Comparison of ENCODE assay signal across 23 cellular contexts in genomic region chr6:133834472-133835170, GRCh38. TPM values are rescaled to one million over a fixed set of nuclear protein-coding genes. Genes with fewer than 3 reads are reported as not detected.
DNase-seq lines count a peak whose midpoint lies in the region; ATAC-seq, FAIRE-seq and TF ChIP-seq lines count a peak whose summit lies in the region.
"Had no signal": no experiment of that assay in that cellular context is flagged by ENCODE, and none has a peak within 500 bp of the region (broad histone marks: within the 10 kb centered on the region; RNA-seq: fewer than 3 reads in every experiment).

No MANE protein-coding gene starts in this region.

- peak overlapping the region; percentile 68 for H2BK5ac ChIP-seq in IMR-90 (ENCODE audit: low read depth, low read length, poor library complexity, severe bottlenecking)

- peak overlapping the region; percentile 76 to 87 (median 82) for H3K27ac Mint-ChIP-seq in nephron
- H3K27ac Mint-ChIP-seq in activated T-cell treated with anti-CD3 and anti-CD28 coated beads, Interleukin-2, amount 50 U/mL, for 72 hours: no peak overlapping the region
- H3K27ac Mint-ChIP-seq: H9 had no signal

- H3K36me3 Mint-ChIP-seq in nephron (ENCODE audit: low read depth): no peaks in the 10 kb centered on the region
- H3K36me3 Mint-ChIP-seq in activated T-cell treated with anti-CD3 and anti-CD28 coated beads, Interleukin-2, amount 50 U/mL, for 72 hours (ENCODE audit: insufficient read depth in 2 of 2): no peaks in the 10 kb centered on the region
- H3K36me3 Mint-ChIP-seq: CD4-positive, CD25-positive, alpha-beta regulatory T cell had no signal

- POLR2A ChIA-PET in A549 (lab: Yijun Ruan, JAX) (interaction anchor here (1.4 kb wide), 1 partner anchor 265 kb away, joined by 5 read pairs; no protein-coding TSS in a partner anchor), IMR-90 (lab: Charles Lee; ENCODE audit: unreplicated experiment) (no interaction called here)

- H3K18ac ChIP-seq in IMR-90 (ENCODE audit: low read depth, low read length): peak overlapping the region; percentile 47

- H3K9me3 Mint-ChIP-seq in nephron: no peaks in the 10 kb centered on the region
- H3K9me3 Mint-ChIP-seq in activated T-cell treated with anti-CD3 and anti-CD28 coated beads, Interleukin-2, amount 50 U/mL, for 72 hours: no peaks in the 10 kb centered on the region
- H3K9me3 Mint-ChIP-seq: H9 had no signal

- BruUV-seq in IMR-90 (replicated peaks; lab: Mats Ljungman, UMichigan): no TSS peak

- no peaks in the 10 kb centered on the region for H3K9me3 ChIP-seq in A549
- H3K9me3 ChIP-seq in IMR-90 (ENCODE audit: control insufficient read depth, insufficient read depth, low read length): no peaks in the 10 kb centered on the region
- H3K9me3 ChIP-seq in upper lobe of left lung: no peaks in the 10 kb centered on the region
- H3K9me3 ChIP-seq: BLaER1 had no signal

- TF ChIP-seq POLR2A in A549 (IDR thresholded peaks at IDR 0.05; ENCODE audit: low read length): no peak
- no peak for TF ChIP-seq POLR2A in IMR-90 (IDR thresholded peaks at IDR 0.05; ENCODE audit: low read depth, low read length)
- no peak for TF ChIP-seq POLR2A in upper lobe of left lung (IDR thresholded peaks at IDR 0.05)

- H3K14ac ChIP-seq in IMR-90 (replicated peaks; ENCODE audit: low read depth, low read length): peak overlapping the region; percentile 74; the same call in 1 of the 2 replicates

- in situ Hi-C loops in IMR-90 (cut with MboI; ENCODE audit: low sequenced_read_pairs): no loop called here

- H3K36me3 ChIP-seq in IMR-90 (ENCODE audit: control insufficient read depth, insufficient read depth, low read length) (no peaks in the 10 kb centered on the region), upper lobe of left lung (no peaks in the 10 kb centered on the region)
- H3K36me3 ChIP-seq: BLaER1 had no signal

- no peak overlapping the region for H3K56ac ChIP-seq in IMR-90 (ENCODE audit: extremely low read depth, insufficient read depth, low read length)

- H3K4me1 ChIP-seq in A549 (peaks cover 25% of the 10 kb centered on the region; the same call in 2 of the 3 replicates), IMR-90 (ENCODE audit: control insufficient read depth, insufficient read depth, low read length) (peaks cover 13% of the 10 kb centered on the region), upper lobe of left lung (peaks cover 0 to 5% (median 0%) of the 10 kb centered on the region in 4 donors)
- H3K4me1 ChIP-seq: BLaER1 had no signal

- CTCF ChIA-PET in A549 (lab: Yijun Ruan, JAX): interaction anchor here (0.6 to 3.2 kb wide), 6 partner anchors 11 to 734 kb away, joined by 3 to 18 read pairs (median 4); no protein-coding TSS in a partner anchor
- CTCF ChIA-PET in IMR-90 (lab: Yijun Ruan, JAX): interaction anchor here (0.6 to 1.0 kb wide), 3 partner anchors 163 to 265 kb away, joined by 3 to 7 read pairs (median 5); no protein-coding TSS in a partner anchor

- H3K27ac ChIP-seq in A549 (peak overlapping the region; percentile 81 to 94), IMR-90 (ENCODE audit: insufficient read depth, low read length) (peak overlapping the region; percentile 2; the same call in 1 of the 2 replicates), upper lobe of left lung (peak overlapping the region in 1 of 4 donors; percentile 32)
- H3K27ac ChIP-seq: 22Rv1, BLaER1 had no signal

- peak overlapping the region in 2 of 3 experiments; percentile 10 to 24 for H3K4me3 Mint-ChIP-seq in nephron
- H3K4me3 Mint-ChIP-seq in activated T-cell treated with anti-CD3 and anti-CD28 coated beads, Interleukin-2, amount 50 U/mL, for 72 hours: no peak overlapping the region
- H3K4me3 Mint-ChIP-seq: CD4-positive, CD25-positive, alpha-beta regulatory T cell; H9 had no signal

- no peaks in the 10 kb centered on the region for H4K20me1 ChIP-seq in IMR-90 (ENCODE audit: insufficient read depth, low read length)
- H4K20me1 ChIP-seq: BLaER1 had no signal

- peaks cover 4% of the 10 kb centered on the region; the same call in 1 of the 2 replicates for H3K9me1 ChIP-seq in IMR-90 (ENCODE audit: insufficient read depth, low read length)

- H2BK120ac ChIP-seq in IMR-90 (ENCODE audit: low read depth, low read length): peak overlapping the region; percentile 74; the same call in 1 of the 2 replicates

- peak overlapping the region; percentile 81; the same call in 1 of the 2 replicates for H4K5ac ChIP-seq in IMR-90 (ENCODE audit: low read depth, low read length)

- peak overlapping the region; percentile 33; the same call in 1 of the 2 replicates for H2AK5ac ChIP-seq in IMR-90 (ENCODE audit: low read depth, low read length)

- no peaks in the 10 kb centered on the region for H3K27me3 ChIP-seq in IMR-90 (ENCODE audit: control insufficient read depth, insufficient read depth, low read length)
- peaks cover 0 to 5% (median 0%) of the 10 kb centered on the region in 4 donors for H3K27me3 ChIP-seq in upper lobe of left lung
- H3K27me3 ChIP-seq: BLaER1 had no signal

- H3K79me1 ChIP-seq in IMR-90 (ENCODE audit: low read depth in 1 of 2, low read length in 2 of 2): no peaks in the 10 kb centered on the region

- no peak for FAIRE-seq in A549 (lab: Jason Lieb, UNC)

- peak overlapping the region; percentile 79; the same call in 2 of the 3 replicates for H2BK15ac ChIP-seq in IMR-90 (ENCODE audit: low read depth, low read length)

- H3K27me3 Mint-ChIP-seq in nephron (ENCODE audit: low read depth): no peaks in the 10 kb centered on the region
- peaks cover 34% of the 10 kb centered on the region for H3K27me3 Mint-ChIP-seq in activated T-cell treated with anti-CD3 and anti-CD28 coated beads, Interleukin-2, amount 50 U/mL, for 72 hours (ENCODE audit: low read depth)
- H3K27me3 Mint-ChIP-seq: CD4-positive, CD25-positive, alpha-beta regulatory T cell had no signal

- no peak overlapping the region for H3K4me3 ChIP-seq in A549
- H3K4me3 ChIP-seq in IMR-90 (ENCODE audit: insufficient read depth, low read depth, low read length): no peak overlapping the region
- no peak overlapping the region for H3K4me3 ChIP-seq in upper lobe of left lung
- H3K4me3 ChIP-seq: BLaER1 had no signal

- TF ChIP-seq RAD21 in A549 (conservative IDR thresholded peaks at IDR 0.05 in 1 of 2, IDR thresholded peaks at IDR 0.05 in 1 of 2) (no peak), IMR-90 (IDR thresholded peaks at IDR 0.05; ENCODE audit: low read length) (no peak)

- peak overlapping the region in 1 of 2 experiments; percentile 54; a peak in 3 of 4 replicates for H4K8ac ChIP-seq in IMR-90 (ENCODE audit: low read depth in 2 of 2, low read length in 2 of 2)

- peak overlapping the region; percentile 64; the same call in 1 of the 2 replicates for H3K23ac ChIP-seq in IMR-90 (ENCODE audit: low read depth, low read length)

- intact Hi-C loops in IMR-90 (cut with micrococcal nuclease): loop anchor here (5.0 to 10.0 kb wide), 3 partner anchors 53 to 260 kb away; partner anchors contain the start of gene TCF21

- no peak overlapping the region for H4K91ac ChIP-seq in IMR-90 (ENCODE audit: insufficient read depth, low read depth, low read length)

- TF ChIP-seq EP300 in A549 (IDR thresholded peaks at IDR 0.05): no peak
- TF ChIP-seq EP300 in upper lobe of left lung (IDR thresholded peaks at IDR 0.05): no peak

- H3K4me2 ChIP-seq in A549 (peak overlapping the region; percentile 83), IMR-90 (ENCODE audit: low read depth, low read length) (no peak overlapping the region)
- H3K4me2 ChIP-seq: BLaER1 had no signal

- H2BK20ac ChIP-seq in IMR-90 (ENCODE audit: low read depth, low read length): peak overlapping the region; percentile 72; the same call in 1 of the 2 replicates

- no peak overlapping the region for H2AK9ac ChIP-seq in IMR-90 (replicated peaks; ENCODE audit: low read depth, low read length, poor library complexity)

- H3K4ac ChIP-seq in IMR-90 (ENCODE audit: low read depth, low read length): peak overlapping the region; percentile 74; the same call in 1 of the 2 replicates

- DNase-seq in DMS 273 (lab: John Stamatoyannopoulos, UW; ENCODE audit: unreplicated experiment) (peak; percentile 5), DMS 273 treated with DMSO at 0.1 percent for 48 hours (lab: John Stamatoyannopoulos, UW) (no peak), A549 (ENCODE audit: low read depth in 1 of 2, low spot score in 1 of 2) (peak in 1 of 2 experiments; percentile 27), IMR-90 (no peak), upper lobe of left lung (no peak)
- no peak for DNase-seq in activated T-cell treated with anti-CD3 and anti-CD28 coated beads, Interleukin-2, amount 50 U/mL, for 72 hours
- DNase-seq: CD4-positive, CD25-positive, alpha-beta regulatory T cell; H9; KG1; MM.1S; NCI-H2029; NCI-H526; NK-92 treated with Interleukin-12 subunit alpha and Interleukin-12 subunit beta, amount 100 ng/mL, for 24 hours; PC-3; SHP77 had no signal

- TF ChIP-seq CTCF in A549 (IDR thresholded peaks at IDR 0.05) (no peak), IMR-90 (conservative IDR thresholded peaks at IDR 0.05; ENCODE audit: low read depth, low read length) (no peak), nephron (IDR thresholded peaks at IDR 0.05; ENCODE audit: unreplicated experiment in 3 of 3) (no peak), upper lobe of left lung (IDR thresholded peaks at IDR 0.05) (no peak)

- H3K9ac ChIP-seq in IMR-90 (ENCODE audit: low read depth, low read length): no peak overlapping the region
- H3K9ac ChIP-seq: BLaER1 had no signal

- 73% methylated on average over 2 of the region's 2 CpGs for WGBS in A549 (ENCODE audit: missing lambda C conversion rate)
- WGBS in IMR-90 (ENCODE audit: extremely low coverage in 2 of 2, insufficient read length in 1 of 2), 2 experiments: 100% methylated on average over 1 of the region's 2 CpGs; no CpG with 5 or more reads in 1 of the 2 experiments
- 53 to 69% methylated on average over 2 of the region's 2 CpGs for WGBS in upper lobe of left lung, 2 donors

- dilution Hi-C loops in IMR-90 (cut with HindIII; ENCODE audit: low sequenced_read_pairs, unreplicated experiment): no loop called here

- ATAC-seq in A549 (no peak), IMR-90 (ENCODE audit: low read depth) (no peak), upper lobe of left lung (ENCODE audit: low FRiP score in 2 of 2) (no peak), HG02678 (IDR thresholded peaks at IDR 0.05; ENCODE audit: unreplicated experiment) (no peak)
- ATAC-seq in activated T-cell treated with anti-CD3 and anti-CD28 coated beads, Interleukin-2, amount 50 U/mL, for 72 hours (replicated peaks in 1 of 2): no peak
- ATAC-seq: PC-3 had no signal

- no peak overlapping the region for H2AFZ ChIP-seq in IMR-90 (replicated peaks; ENCODE audit: low read length, poor library complexity)

- H3K4me1 Mint-ChIP-seq in nephron: peaks cover 19% of the 10 kb centered on the region
- no peaks in the 10 kb centered on the region for H3K4me1 Mint-ChIP-seq in activated T-cell treated with anti-CD3 and anti-CD28 coated beads, Interleukin-2, amount 50 U/mL, for 72 hours (ENCODE audit: low read depth)

RNA-seq across cellular contexts. Expression of gene TCF21, which starts 54.3 kb away (rescaled TPM):
- polyA plus RNA-seq in A549 (2011; rRNA removed): 0.21 and 0.25 TPM in 2 replicates
- 0.12 and 0.13 TPM in 2 replicates for polyA plus RNA-seq in A549 (2012; cell fraction: cytosol; rRNA removed)
- 0.12 and 0.15 TPM in 2 replicates for polyA plus RNA-seq in A549 (2012; cell fraction: nucleus; rRNA removed)
- 0.04 to 0.17 TPM (median 0.12 TPM) in 3 replicates for polyA plus RNA-seq in A549 (2017; fragmentation: RNase III; extraction: RNeasy Plus Mini Kit Qiagen cat#74134 plus additional on column Dnase treatment)
- 0.50 and 0.97 TPM in 2 replicates for polyA minus RNA-seq in A549 (2011; rRNA and poly(A)+ RNA removed)
- 6.6 and 8.1 TPM in 2 replicates for total RNA-seq in IMR-90 (2012; rRNA removed)
- 10.0 and 12.4 TPM in 2 replicates for polyA plus RNA-seq in IMR-90 (2012; rRNA removed)
- polyA plus RNA-seq in IMR-90 (2012; cell fraction: cytosol; rRNA removed): 9.6 and 12.2 TPM in 2 replicates
- polyA plus RNA-seq in IMR-90 (2012; cell fraction: nucleus; rRNA removed; ENCODE audit: low replicate concordance): 10.7 and 12.0 TPM in 2 replicates
- total RNA-seq in activated T-cell treated with anti-CD3 and anti-CD28 coated beads, Interleukin-2, amount 50 U/mL, for 72 hours: not detected
- 10 to 100 TPM; 13.8 to 68.6 (median 30.2) TPM for total RNA-seq in upper lobe of left lung
- total RNA-seq: CD4-positive, CD25-positive, alpha-beta regulatory T cell; Daoy; G401; H9; HT1080; PC-3; RPMI7951 had no signal
- polyA plus RNA-seq: CD4-positive, CD25-positive, alpha-beta regulatory T cell had no signal

Comparison
In these comparisons a context has a peak if more than half of its experiments do, and no peak if none do; other contexts are left out.
1. H3K4me3 Mint-ChIP-seq: peak in nephron (2 of 3); none in activated T-cell treated with anti-CD3 and anti-CD28 coated beads, Interleukin-2, amount 50 U/mL, for 72 hours (0 of 2).